Comparison of ENCODE assay signal across 22 cellular contexts in genomic region chr16:8683640-8684039, GRCh38.
"Had no signal": no experiment of that assay in that cellular context is flagged by ENCODE, and none has a peak within 500 bp of the region (broad histone marks: within the 10 kb centered on the region; RNA-seq: fewer than 3 reads in every experiment).

No MANE protein-coding gene starts in this region.

- H2AFZ ChIP-seq: hepatocyte had no signal

- H3K4me1 ChIP-seq: colonic mucosa, left lung, lower lobe of right lung had no signal

- H3K27me3 Mint-ChIP-seq: dendritic cell treated with granulocyte-macrophage colony-stimulating factor and Interleukin-4, amounts not matched to agents 40 ng/mL and 50 ng/mL, for 4 days; effector memory CD8-positive, alpha-beta T cell had no signal

- H3K9me3 ChIP-seq: colonic mucosa, esophagus squamous epithelium, gastrocnemius medialis, left lung, lower lobe of right lung had no signal

- H3K36me3 ChIP-seq: colonic mucosa, esophagus squamous epithelium, gastrocnemius medialis, left lung, lower lobe of right lung had no signal

- H3K4me3 ChIP-seq: colonic mucosa, esophagus squamous epithelium, gastrocnemius medialis, heart left ventricle, hepatocyte, left lung, lower lobe of right lung had no signal

- H3K27ac ChIP-seq: colonic mucosa, epithelial cell of prostate, esophagus squamous epithelium, gastrocnemius medialis, heart left ventricle, hepatocyte, left lung, lower lobe of right lung had no signal

- H3K4me3 Mint-ChIP-seq: dendritic cell treated with granulocyte-macrophage colony-stimulating factor and Interleukin-4, amounts not matched to agents 40 ng/mL and 50 ng/mL, for 4 days; effector memory CD8-positive, alpha-beta T cell; endodermal cell; immature natural killer cell; mesothelial cell of epicardium had no signal

- H3K9me3 Mint-ChIP-seq: effector memory CD8-positive, alpha-beta T cell had no signal

- DNase-seq: colonic mucosa; cortex of kidney; effector CD8-positive, alpha-beta T cell; effector memory CD8-positive, alpha-beta T cell; endodermal cell; esophagus squamous epithelium; foreskin fibroblast; foreskin melanocyte; gastrocnemius medialis; heart left ventricle; hypothalamus; immature natural killer cell; islet precursor cell; left cardiac atrium; left lung; left ventricle myocardium superior; lower lobe of right lung; mesenchymal stem cell had no signal

- H3K4me2 ChIP-seq: hepatocyte had no signal

- H3K27ac Mint-ChIP-seq: dendritic cell treated with granulocyte-macrophage colony-stimulating factor and Interleukin-4, amounts not matched to agents 40 ng/mL and 50 ng/mL, for 4 days; effector memory CD8-positive, alpha-beta T cell; endodermal cell; immature natural killer cell; mesothelial cell of epicardium had no signal

- H3K27me3 ChIP-seq: colonic mucosa, esophagus squamous epithelium, gastrocnemius medialis, heart left ventricle, hepatocyte, left lung had no signal
